Comparison of ENCODE assay signal across 8 cellular contexts in the genomic region with DNA sequence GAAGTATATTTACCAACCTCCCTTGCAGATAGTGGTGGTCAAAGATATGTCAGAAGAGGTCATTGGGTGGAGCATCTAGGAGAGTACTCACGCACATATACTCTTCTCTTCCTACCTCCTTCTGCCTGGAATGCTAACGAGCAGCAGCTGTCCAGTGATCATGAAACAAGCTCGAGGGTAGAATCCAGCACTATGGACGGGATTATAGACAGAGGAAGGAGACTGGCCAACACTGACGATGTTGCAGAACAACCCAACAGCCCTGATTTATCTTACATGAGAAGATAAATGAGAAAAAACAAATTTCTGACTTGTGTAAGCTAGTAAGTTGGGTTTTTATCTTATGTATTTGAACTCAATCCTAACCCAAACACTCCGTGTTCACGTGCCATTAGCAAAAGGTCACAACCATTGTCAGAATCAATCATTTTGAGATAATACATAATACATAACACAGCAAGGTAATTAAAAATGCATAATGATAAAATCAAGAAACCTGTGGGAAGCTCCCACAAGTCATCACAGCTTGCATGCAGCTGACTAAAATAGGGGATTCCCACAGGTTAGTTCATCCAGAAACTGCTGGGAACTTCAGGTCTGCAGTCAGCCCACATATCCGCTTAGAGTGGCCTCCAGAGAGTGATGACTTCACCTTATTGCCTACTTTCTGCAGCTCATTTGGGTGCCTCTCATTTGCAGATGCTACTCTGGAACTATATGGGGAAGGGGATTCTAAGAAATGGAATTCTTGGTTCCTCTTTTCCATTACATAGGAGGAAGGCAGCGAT. TPM values are rescaled to one million over a fixed set of nuclear protein-coding genes. Genes with fewer than 3 reads are reported as not detected.
DNase-seq lines count a peak whose midpoint lies in the region; ATAC-seq, FAIRE-seq and TF ChIP-seq lines count a peak whose summit lies in the region.

No MANE protein-coding gene starts in this region.

- peak overlapping the region; percentile 55 for H2AFZ ChIP-seq in keratinocyte (ENCODE audit: control insufficient read depth, low read length)
- no peak overlapping the region for H2AFZ ChIP-seq in PC-3 (ENCODE audit: low read length)
- no peak overlapping the region for H2AFZ ChIP-seq in neuronal stem cell (ENCODE audit: low read length)

- H4K91ac ChIP-seq in neuronal stem cell (ENCODE audit: low read depth, low read length, poor library complexity): no peak overlapping the region

- no peaks in the 10 kb centered on the region for H3K36me3 Mint-ChIP-seq in osteocyte (ENCODE audit: unreplicated experiment)

- no peaks in the 10 kb centered on the region for H3K27me3 Mint-ChIP-seq in osteocyte (ENCODE audit: unreplicated experiment)

- H3K4me1 ChIP-seq in keratinocyte (ENCODE audit: control insufficient read depth, extremely low read depth, insufficient read depth, low read length): peaks cover 6% of the 10 kb centered on the region
- H3K4me1 ChIP-seq in PC-3 (ENCODE audit: insufficient read depth, low read length): no peaks in the 10 kb centered on the region
- H3K4me1 ChIP-seq in neuronal stem cell (ENCODE audit: control insufficient read depth in 2 of 2, insufficient read depth in 1 of 2, low read depth in 1 of 2, low read length in 2 of 2): no peaks in the 10 kb centered on the region

- H3K4ac ChIP-seq in neuronal stem cell (ENCODE audit: low read length): no peak overlapping the region

- CTCF ChIA-PET in PC-3 (lab: Charles Lee): no interaction called here

- H3K4me1 Mint-ChIP-seq in osteocyte (ENCODE audit: unreplicated experiment): no peaks in the 10 kb centered on the region

- H3K27ac ChIP-seq in keratinocyte (ENCODE audit: control insufficient read depth, insufficient read depth, low read length) (peak overlapping the region; percentile 15), PC-3 (ENCODE audit: low read length) (no peak overlapping the region), neuronal stem cell (replicated peaks; ENCODE audit: low read length) (no peak overlapping the region)

- no peak overlapping the region for H2BK5ac ChIP-seq in neuronal stem cell (ENCODE audit: low read length)

- no peaks in the 10 kb centered on the region for H3K27me3 ChIP-seq in keratinocyte (ENCODE audit: control insufficient read depth, extremely low read depth, insufficient read depth, low read length)
- no peaks in the 10 kb centered on the region for H3K27me3 ChIP-seq in PC-3 (ENCODE audit: low read length)
- H3K27me3 ChIP-seq in neuronal stem cell (ENCODE audit: control insufficient read depth in 3 of 3, insufficient read depth in 3 of 3, low read depth in 1 of 3, low read length in 3 of 3): no peaks in the 10 kb centered on the region

- intact Hi-C loops in sciatic nerve (cut with DNase I) (loop anchor here (10.0 kb wide), 1 partner anchor 887 kb away; no protein-coding TSS in a partner anchor), PC-3 (cut with micrococcal nuclease) (no loop called here)

- H3K18ac ChIP-seq in neuronal stem cell (ENCODE audit: low read length): no peak overlapping the region

- H3K36me3 ChIP-seq in keratinocyte (ENCODE audit: control insufficient read depth in 2 of 2, extremely low read depth in 1 of 2, insufficient read depth in 2 of 2, low read length in 2 of 2): no peaks in the 10 kb centered on the region
- H3K36me3 ChIP-seq in PC-3 (ENCODE audit: low read depth, low read length): no peaks in the 10 kb centered on the region
- H3K36me3 ChIP-seq in neuronal stem cell (replicated peaks in 1 of 2; ENCODE audit: control insufficient read depth in 2 of 2, insufficient read depth in 2 of 2, low read length in 2 of 2): no peaks in the 10 kb centered on the region

- H3K27ac Mint-ChIP-seq in osteocyte (ENCODE audit: unreplicated experiment): no peak overlapping the region

- no peak overlapping the region for H2AK5ac ChIP-seq in neuronal stem cell (ENCODE audit: low read depth, low read length)

- H4K8ac ChIP-seq in neuronal stem cell (ENCODE audit: low read depth, low read length): no peak overlapping the region

- TF ChIP-seq CTCF in keratinocyte (optimal IDR thresholded peaks at IDR 0.05 in 1 of 3, IDR thresholded peaks at IDR 0.05 in 1 of 3, conservative IDR thresholded peaks at IDR 0.05 in 1 of 3; ENCODE audit: extremely low read depth in 1 of 3, insufficient read depth in 2 of 3, low read length in 3 of 3) (no peak), PC-3 (conservative IDR thresholded peaks at IDR 0.05; ENCODE audit: low read depth, low read length) (no peak), osteocyte (IDR thresholded peaks at IDR 0.05) (no peak)

- H3K9me3 Mint-ChIP-seq in osteocyte (ENCODE audit: unreplicated experiment): peaks cover 4% of the 10 kb centered on the region

- BruUV-seq in PC-3 (replicated peaks; lab: Mats Ljungman, UMichigan): no TSS peak

- H3K4me3 Mint-ChIP-seq in osteocyte (ENCODE audit: unreplicated experiment): no peak overlapping the region

- no peak overlapping the region for H3K9ac ChIP-seq in keratinocyte (ENCODE audit: control insufficient read depth, extremely low read depth, insufficient read depth, low read length)
- H3K9ac ChIP-seq in PC-3 (ENCODE audit: low read length): no peak overlapping the region
- no peak overlapping the region for H3K9ac ChIP-seq in neuronal stem cell (ENCODE audit: low read depth, low read length, poor library complexity)

- H3K79me1 ChIP-seq in neuronal stem cell (ENCODE audit: low read depth, low read length): no peaks in the 10 kb centered on the region

- no peaks in the 10 kb centered on the region for H4K20me1 ChIP-seq in keratinocyte (ENCODE audit: control insufficient read depth, extremely low read depth, insufficient read depth, low read length)
- H4K20me1 ChIP-seq in PC-3 (ENCODE audit: low read length): no peaks in the 10 kb centered on the region

- no peak overlapping the region for H3K4me2 ChIP-seq in keratinocyte (ENCODE audit: control insufficient read depth, extremely low read depth, insufficient read depth, low read depth, low read length)
- H3K4me2 ChIP-seq in PC-3 (ENCODE audit: low read length): no peak overlapping the region
- H3K4me2 ChIP-seq in neuronal stem cell (ENCODE audit: insufficient read depth, low read length, poor library complexity, severe bottlenecking): no peak overlapping the region

- H2BK120ac ChIP-seq in neuronal stem cell (ENCODE audit: low read depth, low read length): no peak overlapping the region

- no CpG with 5 or more reads among the region's 9 CpGs for WGBS in neuronal stem cell (ENCODE audit: extremely low coverage in 2 of 2, insufficient read length in 2 of 2, insufficient replicate concordance in 1 of 2), 2 donors

- peak; percentile 95 for FAIRE-seq in GM18507 (lab: Jason Lieb, UNC)
- FAIRE-seq in keratinocyte (lab: Jason Lieb, UNC): peak; percentile 62

- H3K9me1 ChIP-seq in keratinocyte (ENCODE audit: control insufficient read depth, extremely low read depth, insufficient read depth, low read length): no peaks in the 10 kb centered on the region

- H3K79me2 ChIP-seq in keratinocyte (ENCODE audit: control insufficient read depth, insufficient read depth, low read length): no peaks in the 10 kb centered on the region
- H3K79me2 ChIP-seq in PC-3 (ENCODE audit: low read length): no peaks in the 10 kb centered on the region

- H3K9me3 ChIP-seq in keratinocyte (ENCODE audit: control insufficient read depth, low read depth, low read length): no peaks in the 10 kb centered on the region
- H3K9me3 ChIP-seq in PC-3 (ENCODE audit: low read length): no peaks in the 10 kb centered on the region
- H3K9me3 ChIP-seq in neuronal stem cell (replicated peaks in 1 of 2; ENCODE audit: control insufficient read depth in 2 of 2, insufficient read depth in 1 of 2, low read depth in 1 of 2, low read length in 2 of 2): peaks cover 0 to 2% of the 10 kb centered on the region in 2 donors

- no peaks in the 10 kb centered on the region for H3K9me2 ChIP-seq in PC-3 (replicated peaks; ENCODE audit: low read length)

- DNase-seq in GM18507 (ENCODE audit: extremely low spot score, insufficient read length, low read depth) (no peak), keratinocyte (ENCODE audit: low read depth, low spot score) (peak; percentile 4), sciatic nerve (ENCODE audit: low spot score) (no peak), PC-3 (no peak), osteocyte (ENCODE audit: extremely low spot score, unreplicated experiment) (no peak), neuronal stem cell (ENCODE audit: low spot score) (no peak)

- H3K14ac ChIP-seq in neuronal stem cell (ENCODE audit: low read length): no peak overlapping the region

- H2BK12ac ChIP-seq in neuronal stem cell (ENCODE audit: low read length): no peak overlapping the region

- H2BK15ac ChIP-seq in neuronal stem cell (ENCODE audit: low read length): no peak overlapping the region

- H3F3A ChIP-seq in PC-3 (ENCODE audit: low read length, unreplicated experiment): no peaks in the 10 kb centered on the region

- peak; percentile 72 for ATAC-seq in GM21423 (IDR thresholded peaks at IDR 0.05; ENCODE audit: unreplicated experiment)
- peak; percentile 94 for ATAC-seq in HG03442 (IDR thresholded peaks at IDR 0.05; ENCODE audit: unreplicated experiment)
- ATAC-seq in sciatic nerve: no peak
- no peak for ATAC-seq in PC-3

- H3K4me3 ChIP-seq in keratinocyte (ENCODE audit: control insufficient read depth in 2 of 3, extremely low read depth in 1 of 3, insufficient read depth in 2 of 3, low read depth in 1 of 3, low read length in 3 of 3) (no peak overlapping the region), PC-3 (ENCODE audit: low read length) (no peak overlapping the region), neuronal stem cell (ENCODE audit: low read length in 2 of 2) (no peak overlapping the region)

- H3K23ac ChIP-seq in neuronal stem cell (ENCODE audit: low read depth, low read length, poor library complexity): no peak overlapping the region

- dilution Hi-C loops in keratinocyte (cut with MboI; ENCODE audit: extremely low pct_ligation_motif_present, low sequenced_read_pairs): no loop called here

- POLR2A ChIA-PET in PC-3 (lab: Charles Lee; ENCODE audit: unreplicated experiment): no interaction called here

RNA-seq across cellular contexts. Expression of a gene that starts 36.3 kb away (rescaled TPM):
- 8.6 to 25.4 TPM (median 19.0 TPM) in 3 replicates for polyA plus RNA-seq in keratinocyte
- 92.6 TPM for polyA plus RNA-seq in keratinocyte (2011; ENCODE audit: low read depth)
- 10.3 and 19.1 TPM in 2 replicates for polyA plus RNA-seq in keratinocyte (2011; cell fraction: cytosol; rRNA removed)
- polyA plus RNA-seq in keratinocyte (2011; cell fraction: nucleus; rRNA removed): 20.7 and 21.8 TPM in 2 replicates
- polyA plus RNA-seq in keratinocyte (2012; ENCODE audit: low replicate concordance): 11.1 and 18.0 TPM in 2 replicates
- 2.2 to 16.0 TPM (median 14.1 TPM) in 3 replicates for polyA minus RNA-seq in keratinocyte
- 9.8 TPM for polyA minus RNA-seq in keratinocyte (2011; cell fraction: cytosol; rRNA and poly(A)+ RNA removed)
- polyA minus RNA-seq in keratinocyte (2011; cell fraction: nucleus; rRNA and poly(A)+ RNA removed): 14.5 and 30.5 TPM in 2 replicates
- total RNA-seq in sciatic nerve (45.1 TPM), PC-3 (2014; rRNA removed) (19.4 and 32.3 TPM in 2 replicates), osteocyte (75.6 and 81.3 TPM in 2 replicates)
- 20.8 TPM for polyA plus RNA-seq in neuronal stem cell (2013, experiment 1 of 2)
- polyA plus RNA-seq in neuronal stem cell (2013, experiment 2 of 2): 23.7 TPM

Comparison
In these comparisons a context has a peak if more than half of its experiments do, and no peak if none do; other contexts are left out.
1. ATAC-seq: peak in GM21423 (single experiment) and HG03442 (single experiment); none in sciatic nerve (single experiment) and PC-3 (single experiment).